ENCODE assay signal across 20 cellular contexts in genomic region chr1:116345011-116345410, GRCh38. TPM values are rescaled to one million over a fixed set of nuclear protein-coding genes. Genes with fewer than 3 reads are reported as not detected.
DNase-seq lines count a peak whose midpoint lies in the region; ATAC-seq and TF ChIP-seq lines count a peak whose summit lies in the region.
"Had no signal": no experiment of that assay in that cellular context is flagged by ENCODE, and none has a peak within 500 bp of the region (broad histone marks: within the 10 kb centered on the region; RNA-seq: fewer than 3 reads in every experiment).

No MANE protein-coding gene starts in this region.

- H3K79me2 ChIP-seq in H9 (ENCODE audit: insufficient read depth, low read length), result no peaks in the 10 kb centered on the region

- H3K4me3 Mint-ChIP-seq in CD4-positive, CD25-positive, alpha-beta regulatory T cell, result peak overlapping the region in 2 of 4 donors; percentile 30 to 69
- no peak overlapping the region for H3K4me3 Mint-ChIP-seq in CD8-positive, alpha-beta T cell
- H3K4me3 Mint-ChIP-seq in activated CD4-positive, alpha-beta memory T cell treated with anti-CD3 and anti-CD28 coated beads for 36 hours, result no peak overlapping the region
- H3K4me3 Mint-ChIP-seq in H9, result no peak overlapping the region
- H3K4me3 Mint-ChIP-seq: B cell, CD14-positive monocyte had no signal

- no peak overlapping the region for H3K4me3 ChIP-seq in CD4-positive, CD25-positive, alpha-beta regulatory T cell (ENCODE audit: low read depth, low read length)
- no peak overlapping the region for H3K4me3 ChIP-seq in CD8-positive, alpha-beta T cell (ENCODE audit: low read depth, low read length)
- H3K4me3 ChIP-seq in lower lobe of right lung, result no peak overlapping the region
- H3K4me3 ChIP-seq: A549, HAP-1 had no signal

- no peaks in the 10 kb centered on the region for H3K27me3 ChIP-seq in CD4-positive, CD25-positive, alpha-beta regulatory T cell (ENCODE audit: control insufficient read depth, insufficient read depth, low read length)
- no peaks in the 10 kb centered on the region for H3K27me3 ChIP-seq in CD8-positive, alpha-beta T cell (ENCODE audit: insufficient read depth, low read length)
- H3K27me3 ChIP-seq in lower lobe of right lung (ENCODE audit: low read depth) (no peaks in the 10 kb centered on the region), H9 (ENCODE audit: insufficient read depth, low read length) (no peaks in the 10 kb centered on the region)

- no peaks in the 10 kb centered on the region for H3K9me3 ChIP-seq in CD4-positive, CD25-positive, alpha-beta regulatory T cell (ENCODE audit: control insufficient read depth in 2 of 2, low read length in 2 of 2)
- no peaks in the 10 kb centered on the region for H3K9me3 ChIP-seq in CD8-positive, alpha-beta T cell (ENCODE audit: low read length)
- H3K9me3 ChIP-seq in lower lobe of right lung (no peaks in the 10 kb centered on the region), H9 (ENCODE audit: control insufficient read depth, low read depth, low read length) (no peaks in the 10 kb centered on the region)
- H3K9me3 ChIP-seq: A549 had no signal

- no peak overlapping the region for H2BK120ac ChIP-seq in H9 (ENCODE audit: low read depth, low read length, poor library complexity, severe bottlenecking)

- H3K27ac Mint-ChIP-seq in CD4-positive, CD25-positive, alpha-beta regulatory T cell, result peak overlapping the region; percentile 83 to 94 (median 87)
- H3K27ac Mint-ChIP-seq in CD8-positive, alpha-beta T cell, result peak overlapping the region; percentile 90
- H3K27ac Mint-ChIP-seq in activated CD4-positive, alpha-beta memory T cell treated with anti-CD3 and anti-CD28 coated beads for 36 hours, result no peak overlapping the region
- H3K27ac Mint-ChIP-seq in H9, result no peak overlapping the region; a peak in 1 of 7 replicates
- H3K27ac Mint-ChIP-seq: B cell had no signal

- no peak overlapping the region for H3K14ac ChIP-seq in H9 (ENCODE audit: insufficient read depth, low read length)

- H2BK12ac ChIP-seq in H9 (ENCODE audit: insufficient read length, low read depth, low read length), result no peak overlapping the region

- no peak overlapping the region for H3K4ac ChIP-seq in H9 (ENCODE audit: low read depth, low read length)

- no CpG with 5 or more reads among the region's 1 CpG for WGBS in H9 (ENCODE audit: extremely low coverage, insufficient read length, low lambda C conversion rate)

- H3T11ph ChIP-seq in H9 (ENCODE audit: low read length), result no peak overlapping the region

- no peaks in the 10 kb centered on the region for H4K20me1 ChIP-seq in H9 (ENCODE audit: control insufficient read depth, insufficient read depth, insufficient read length)

- peak overlapping the region; percentile 71 for H3K27ac ChIP-seq in CD4-positive, CD25-positive, alpha-beta regulatory T cell (ENCODE audit: insufficient read depth, low read length, poor library complexity, severe bottlenecking)
- H3K27ac ChIP-seq in CD8-positive, alpha-beta T cell (ENCODE audit: low read depth, low read length), result peak overlapping the region; percentile 45
- no peak overlapping the region for H3K27ac ChIP-seq in lower lobe of right lung
- H3K27ac ChIP-seq in H9 (ENCODE audit: insufficient read length, low read depth, low read length), result no peak overlapping the region
- H3K27ac ChIP-seq: A549, HL-60 had no signal

- no peak overlapping the region for H2BK15ac ChIP-seq in H9 (ENCODE audit: low read depth, low read length)

- H3K4me2 ChIP-seq in H9 (ENCODE audit: insufficient read depth, insufficient read length, low read length), result no peak overlapping the region
- H3K4me2 ChIP-seq: A549 had no signal

- H4K5ac ChIP-seq in H9 (ENCODE audit: insufficient read length, low read depth, low read length), result no peak overlapping the region

- no peaks in the 10 kb centered on the region for H3K23me2 ChIP-seq in H9 (ENCODE audit: insufficient read length, low read depth, low read length, poor library complexity, severe bottlenecking)

- H2AFZ ChIP-seq in H9 (ENCODE audit: low read length), result no peak overlapping the region

- no peak for DNase-seq in CD4-positive, CD25-positive, alpha-beta regulatory T cell
- no peak for DNase-seq in CD8-positive, alpha-beta T cell
- DNase-seq in NCI-H82 treated with DMSO at 0.1 percent for 48 hours (lab: John Stamatoyannopoulos, UW; ENCODE audit: unreplicated experiment) (peak; percentile 40), lower lobe of right lung (no peak), H9 (no peak), NCI-H2227 (lab: John Stamatoyannopoulos, UW; ENCODE audit: unreplicated experiment) (no peak)
- no peak for DNase-seq in activated CD4-positive, alpha-beta memory T cell treated with anti-CD3 and anti-CD28 coated beads for 36 hours
- DNase-seq: EL, GF-D8, KBM-7, NCI-H1092, NCI-H187 treated with DMSO at 0.1 percent for 48 hours, PC-3, Right ventricle myocardium superior had no signal

- no peak overlapping the region for H2BK5ac ChIP-seq in H9 (ENCODE audit: insufficient read length, low read length)

- CTCF ChIA-PET in CD8-positive, alpha-beta T cell (lab: Charles Lee), result interaction anchor here (1.2 to 3.0 kb wide), 3 partner anchors 14 to 140 kb away, joined by 4 to 13 read pairs (median 4); no protein-coding TSS in a partner anchor
- CTCF ChIA-PET in activated CD4-positive, alpha-beta memory T cell treated with anti-CD3 and anti-CD28 coated beads for 36 hours (lab: Charles Lee), result interaction anchor here (1.3 kb wide), 1 partner anchor 193 kb away, joined by 3 read pairs; no protein-coding TSS in a partner anchor

- no peaks in the 10 kb centered on the region for H3K36me3 ChIP-seq in CD4-positive, CD25-positive, alpha-beta regulatory T cell (ENCODE audit: control insufficient read depth, insufficient read depth, low read length)
- H3K36me3 ChIP-seq in CD8-positive, alpha-beta T cell (ENCODE audit: insufficient read depth, low read length), result no peaks in the 10 kb centered on the region
- H3K36me3 ChIP-seq in lower lobe of right lung, result no peaks in the 10 kb centered on the region
- H3K36me3 ChIP-seq: HAP-1 had no signal

- intact Hi-C loops in CD8-positive, alpha-beta T cell (cut with DNase I, micrococcal nuclease), result no loop called here
- intact Hi-C loops in lower lobe of right lung (cut with DNase I), result no loop called here
- intact Hi-C loops in activated CD4-positive, alpha-beta memory T cell treated with anti-CD3 and anti-CD28 coated beads for 36 hours (cut with micrococcal nuclease), result no loop called here

- no peak overlapping the region for H2BK20ac ChIP-seq in H9 (ENCODE audit: low read depth, low read length, poor library complexity, severe bottlenecking)

- H4K8ac ChIP-seq in H9 (replicated peaks; ENCODE audit: insufficient read length, low read depth, low read length), result no peak overlapping the region

- H3K4me1 Mint-ChIP-seq in CD4-positive, CD25-positive, alpha-beta regulatory T cell, result peaks cover 11 to 85% (median 48%) of the 10 kb centered on the region in 4 donors
- peaks cover 58% of the 10 kb centered on the region for H3K4me1 Mint-ChIP-seq in CD8-positive, alpha-beta T cell (ENCODE audit: low read depth)
- peaks cover 60% of the 10 kb centered on the region for H3K4me1 Mint-ChIP-seq in activated CD4-positive, alpha-beta memory T cell treated with anti-CD3 and anti-CD28 coated beads for 36 hours (ENCODE audit: low read depth)
- H3K4me1 Mint-ChIP-seq in H9, result peaks cover 22 to 29% of the 10 kb centered on the region in 2 experiments
- H3K4me1 Mint-ChIP-seq: B cell, CD14-positive monocyte had no signal

- TF ChIP-seq CTCF in CD8-positive, alpha-beta T cell (IDR thresholded peaks at IDR 0.05), result no peak
- TF ChIP-seq CTCF in lower lobe of right lung (IDR thresholded peaks at IDR 0.05), result no peak
- no peak for TF ChIP-seq CTCF in H9 (conservative IDR thresholded peaks at IDR 0.05)

- no peak overlapping the region for H3K23ac ChIP-seq in H9 (ENCODE audit: insufficient read length, low read depth, low read length)

- no peak for ATAC-seq in CD4-positive, CD25-positive, alpha-beta regulatory T cell (ENCODE audit: low read depth in 2 of 2)
- ATAC-seq in CD8-positive, alpha-beta T cell, result no peak
- ATAC-seq in lower lobe of right lung, result peak; percentile 33 to 51
- ATAC-seq in GM18858 (IDR thresholded peaks at IDR 0.05; ENCODE audit: unreplicated experiment), result no peak
- ATAC-seq: A549, PC-3 had no signal

- peaks cover 3% of the 10 kb centered on the region for H3K36me3 Mint-ChIP-seq in CD4-positive, CD25-positive, alpha-beta regulatory T cell
- no peaks in the 10 kb centered on the region for H3K36me3 Mint-ChIP-seq in CD8-positive, alpha-beta T cell
- no peaks in the 10 kb centered on the region for H3K36me3 Mint-ChIP-seq in activated CD4-positive, alpha-beta memory T cell treated with anti-CD3 and anti-CD28 coated beads for 36 hours
- no peaks in the 10 kb centered on the region for H3K36me3 Mint-ChIP-seq in H9 (ENCODE audit: insufficient read depth in 1 of 3, low read depth in 3 of 3)
- H3K36me3 Mint-ChIP-seq: CD14-positive monocyte had no signal

- no peak overlapping the region for H3K9ac ChIP-seq in H9 (ENCODE audit: extremely low read depth, insufficient read length, low read length)

- H3K9me3 Mint-ChIP-seq in CD4-positive, CD25-positive, alpha-beta regulatory T cell, result peaks cover 0 to 3% (median 0%) of the 10 kb centered on the region in 7 donors
- no peaks in the 10 kb centered on the region for H3K9me3 Mint-ChIP-seq in CD8-positive, alpha-beta T cell
- H3K9me3 Mint-ChIP-seq in activated CD4-positive, alpha-beta memory T cell treated with anti-CD3 and anti-CD28 coated beads for 36 hours, result peaks cover 4% of the 10 kb centered on the region
- H3K9me3 Mint-ChIP-seq in H9, result no peaks in the 10 kb centered on the region

- no peaks in the 10 kb centered on the region for H3K79me1 ChIP-seq in H9 (ENCODE audit: insufficient read depth, low read depth, low read length, poor library complexity, severe bottlenecking)

- POLR2A ChIA-PET in CD8-positive, alpha-beta T cell (lab: Charles Lee), result interaction anchor here (1.0 to 1.5 kb wide), 4 partner anchors 10 to 75 kb away, joined by 3 to 8 read pairs (median 4); partner anchors contain the start of gene ATP1A1
- POLR2A ChIA-PET in activated CD4-positive, alpha-beta memory T cell treated with anti-CD3 and anti-CD28 coated beads for 36 hours (lab: Charles Lee), result no interaction called here

- no peaks in the 10 kb centered on the region for H3K27me3 Mint-ChIP-seq in CD4-positive, CD25-positive, alpha-beta regulatory T cell
- H3K27me3 Mint-ChIP-seq in CD8-positive, alpha-beta T cell (ENCODE audit: low read depth), result no peaks in the 10 kb centered on the region
- no peaks in the 10 kb centered on the region for H3K27me3 Mint-ChIP-seq in activated CD4-positive, alpha-beta memory T cell treated with anti-CD3 and anti-CD28 coated beads for 36 hours
- no peaks in the 10 kb centered on the region for H3K27me3 Mint-ChIP-seq in H9 (ENCODE audit: low read depth)

- H3K18ac ChIP-seq in H9 (ENCODE audit: insufficient read length, low read depth, low read length), result no peak overlapping the region

- no peak overlapping the region for H2AK5ac ChIP-seq in H9 (ENCODE audit: insufficient read length, low read length)

- peaks cover 36% of the 10 kb centered on the region for H3K4me1 ChIP-seq in CD4-positive, CD25-positive, alpha-beta regulatory T cell (ENCODE audit: control insufficient read depth, insufficient read depth, low read length, poor library complexity, severe bottlenecking)
- peaks cover 42% of the 10 kb centered on the region for H3K4me1 ChIP-seq in CD8-positive, alpha-beta T cell (ENCODE audit: insufficient read depth, low read length)
- H3K4me1 ChIP-seq in lower lobe of right lung, result no peaks in the 10 kb centered on the region
- H3K4me1 ChIP-seq in H9 (ENCODE audit: insufficient read depth, low read length), result peaks cover 4% of the 10 kb centered on the region; the same call in 1 of the 2 replicates
- H3K4me1 ChIP-seq: A549, HAP-1 had no signal

- no peak overlapping the region for H3K56ac ChIP-seq in H9 (ENCODE audit: insufficient read length, low read depth, low read length)

- H4K91ac ChIP-seq in H9 (ENCODE audit: insufficient read length, low read depth, low read length), result no peak overlapping the region

RNA-seq across cellular contexts. Expression of gene ATP1A1, which starts 28.0 kb away (rescaled TPM):
- 228 TPM for total RNA-seq in CD4-positive, CD25-positive, alpha-beta regulatory T cell
- polyA plus RNA-seq in CD4-positive, CD25-positive, alpha-beta regulatory T cell, result 10 to 100 TPM; 52.4 to 63.8 (median 58.8) TPM
- total RNA-seq in CD8-positive, alpha-beta T cell, result 100 to 1,000 TPM; 204 to 211 TPM
- total RNA-seq in lower lobe of right lung (518 TPM), H9 (2021) (232 and 239 TPM in 2 replicates)
- total RNA-seq in activated CD4-positive, alpha-beta memory T cell treated with anti-CD3 and anti-CD28 coated beads for 36 hours, result 100 to 1,000 TPM; 253 to 258 TPM

Comparison
In these comparisons a context has a peak if more than half of its experiments do, and no peak if none do; other contexts are left out.
1. ATAC-seq: peak in lower lobe of right lung (2 of 2); none in CD4-positive, CD25-positive, alpha-beta regulatory T cell (0 of 2), CD8-positive, alpha-beta T cell (single experiment) and GM18858 (single experiment).
2. H3K27ac ChIP-seq: peak in CD4-positive, CD25-positive, alpha-beta regulatory T cell (single experiment) and CD8-positive, alpha-beta T cell (single experiment); none in lower lobe of right lung (single experiment) and H9 (single experiment).
3. H3K27ac Mint-ChIP-seq: peak in CD4-positive, CD25-positive, alpha-beta regulatory T cell (3 of 3) and CD8-positive, alpha-beta T cell (single experiment); none in activated CD4-positive, alpha-beta memory T cell treated with anti-CD3 and anti-CD28 coated beads for 36 hours (single experiment) and H9 (0 of 3).